ENCODE assay signal across 14 cellular contexts in the genomic region with DNA sequence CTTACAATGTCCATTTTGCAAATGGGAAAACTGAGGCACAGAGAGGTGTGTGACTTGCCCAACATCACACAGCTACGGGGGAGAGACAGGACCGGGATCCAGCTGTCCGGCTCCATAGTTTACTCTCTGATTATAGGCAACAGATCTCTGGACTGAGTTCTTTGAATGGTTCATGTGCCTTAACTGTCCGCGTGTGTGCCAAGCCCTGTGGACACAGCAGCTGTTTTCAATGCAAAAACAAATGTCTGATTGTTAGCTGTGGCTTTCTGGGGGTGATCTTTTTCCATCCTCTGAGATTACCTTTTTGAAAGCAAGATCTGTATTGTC.
A peak's percentile ranks its signal among the peaks of the same experiment; 100 is the strongest.
DNase-seq lines count a peak whose midpoint lies in the region; ATAC-seq, FAIRE-seq and TF ChIP-seq lines count a peak whose summit lies in the region.
"Had no signal": no experiment of that assay in that cellular context is flagged by ENCODE, and none has a peak within 500 bp of the region (broad histone marks: within the 10 kb centered on the region; RNA-seq: fewer than 3 reads in every experiment).

No MANE protein-coding gene starts in this region.

- H3K9me3 ChIP-seq in HepG2 (ENCODE audit: low read length) (no peaks in the 10 kb centered on the region), right lobe of liver (no peaks in the 10 kb centered on the region), gastroesophageal sphincter (no peaks in the 10 kb centered on the region)
- H3K9me3 ChIP-seq: testis had no signal

- no peaks in the 10 kb centered on the region for H4K20me1 ChIP-seq in HepG2 (ENCODE audit: insufficient read depth, low read length)

- CTCF ChIA-PET in HepG2 (lab: Yijun Ruan, JAX; ENCODE audit: low intra/inter-chr PET ratio, low total read pairs) = no interaction called here

- TF ChIP-seq CTCF in HepG2 (CRISPR knock-in tag; IDR thresholded peaks at IDR 0.05) (no peak), right lobe of liver (IDR thresholded peaks at IDR 0.05) (no peak), gastroesophageal sphincter (IDR thresholded peaks at IDR 0.05) (no peak), D721Med (IDR thresholded peaks at IDR 0.05; ENCODE audit: insufficient read depth, missing control alignments) (no peak)

- no peak overlapping the region for H3K27ac ChIP-seq in HepG2 (ENCODE audit: extremely low read length, insufficient read depth, low read length)
- H3K27ac ChIP-seq in right lobe of liver = no peak overlapping the region
- H3K27ac ChIP-seq in gastroesophageal sphincter = peak overlapping the region; percentile 37 to 86 (median 80)
- H3K27ac ChIP-seq in rectal smooth muscle tissue (ENCODE audit: low read depth, low read length) = peak overlapping the region; percentile 81

- DNase-seq in HepG2 (ENCODE audit: low spot score) = no peak
- DNase-seq in right lobe of liver = no peak
- no peak for DNase-seq in D721Med (ENCODE audit: insufficient read length, low spot score)
- no peak for DNase-seq in NCI-H526 (lab: John Stamatoyannopoulos, UW)
- DNase-seq: activated naive CD8-positive, alpha-beta T cell treated with anti-CD3 and anti-CD28 coated beads for 36 hours; cortex of kidney; NCI-H446 treated with DMSO at 0.1 percent for 48 hours had no signal

- no peak overlapping the region for H3K4me2 ChIP-seq in HepG2 (ENCODE audit: low read depth, low read length)

- POLR2A ChIA-PET in HepG2 (lab: Yijun Ruan, JAX) = no interaction called here

- in situ Hi-C loops in HepG2 (cut with HindIII; ENCODE audit: extremely low pct_ligation_motif_present, low pct_unique_long_range_greater_than_20kb) = no loop called here

- FAIRE-seq in HepG2 (lab: Jason Lieb, UNC) = no peak
- no peak for FAIRE-seq in D721Med (lab: Jason Lieb, UNC)
- FAIRE-seq: A204.1, TTC549 had no signal

- intact Hi-C loops in HepG2 (cut with micrococcal nuclease; ENCODE audit: unreplicated experiment) (no loop called here), right lobe of liver (cut with DNase I) (no loop called here)

- H3K9ac ChIP-seq in HepG2 (ENCODE audit: insufficient read depth, low read depth, low read length) (no peak overlapping the region), rectal smooth muscle tissue (ENCODE audit: low read length) (no peak overlapping the region)

- H3K27me3 ChIP-seq in HepG2 (ENCODE audit: control insufficient read depth in 1 of 2, insufficient read depth in 2 of 2, low read length in 2 of 2) (no peaks in the 10 kb centered on the region), right lobe of liver (no peaks in the 10 kb centered on the region), gastroesophageal sphincter (no peaks in the 10 kb centered on the region), rectal smooth muscle tissue (ENCODE audit: control insufficient read depth, insufficient read depth, low read length) (no peaks in the 10 kb centered on the region)
- H3K27me3 ChIP-seq: testis had no signal

- H3K36me3 ChIP-seq in HepG2 (replicated peaks in 1 of 2; ENCODE audit: control insufficient read depth in 1 of 2, insufficient read depth in 2 of 2, low read length in 2 of 2) (peaks cover 20 to 67% of the 10 kb centered on the region in 2 experiments), right lobe of liver (peaks cover 0 to 53% (median 17%) of the 10 kb centered on the region in 4 donors), gastroesophageal sphincter (peaks cover 0 to 62% of the 10 kb centered on the region in 2 donors), rectal smooth muscle tissue (ENCODE audit: control insufficient read depth, insufficient read depth, low read length) (peaks cover 21% of the 10 kb centered on the region)

- no peak overlapping the region for H3K4me3 ChIP-seq in HepG2 (replicated peaks in 1 of 3; ENCODE audit: insufficient read depth in 1 of 3, low read depth in 2 of 3, low read length in 3 of 3)
- no peak overlapping the region for H3K4me3 ChIP-seq in right lobe of liver
- H3K4me3 ChIP-seq in gastroesophageal sphincter = no peak overlapping the region
- peak overlapping the region; percentile 1 for H3K4me3 ChIP-seq in rectal smooth muscle tissue (ENCODE audit: low read length)
- H3K4me3 ChIP-seq: testis had no signal

- H2AFZ ChIP-seq in HepG2 (ENCODE audit: low read length) = no peak overlapping the region

- BruUV-seq in HepG2 (replicated peaks; lab: Mats Ljungman, UMichigan) = no TSS peak

- TF ChIP-seq EP300 in HepG2 (IDR thresholded peaks at IDR 0.05; ENCODE audit: low read depth in 2 of 2, low read length in 2 of 2) (no peak), HepG2 (CRISPR knock-in tag; IDR thresholded peaks at IDR 0.05; ENCODE audit: borderline replicate concordance) (no peak), gastroesophageal sphincter (IDR thresholded peaks at IDR 0.05) (no peak)

- peaks cover 32% of the 10 kb centered on the region for H3K4me1 ChIP-seq in HepG2 (ENCODE audit: insufficient read depth, low read length)
- H3K4me1 ChIP-seq in right lobe of liver = peaks cover 0 to 5% (median 0%) of the 10 kb centered on the region in 4 donors
- H3K4me1 ChIP-seq in gastroesophageal sphincter = peaks cover 16 to 97% (median 69%) of the 10 kb centered on the region in 3 donors
- peaks cover 69% of the 10 kb centered on the region for H3K4me1 ChIP-seq in rectal smooth muscle tissue (ENCODE audit: control insufficient read depth, insufficient read depth, low read length)

- no peak for TF ChIP-seq POLR2A in HepG2 (IDR thresholded peaks at IDR 0.05; ENCODE audit: insufficient read depth in 1 of 2, low read depth in 2 of 2, low read length in 2 of 2)
- TF ChIP-seq POLR2A in right lobe of liver (IDR thresholded peaks at IDR 0.05) = no peak
- no peak for TF ChIP-seq POLR2A in gastroesophageal sphincter (IDR thresholded peaks at IDR 0.05)

- H3K79me2 ChIP-seq in HepG2 (ENCODE audit: insufficient read depth, low read length) = no peaks in the 10 kb centered on the region

- 95% methylated on average over 5 of the region's 5 CpGs for WGBS in HepG2 (ENCODE audit: low lambda C conversion rate)
- WGBS in right lobe of liver (ENCODE audit: insufficient coverage, low coverage, low lambda C conversion rate, missing lambda C conversion rate) = 83% methylated on average over 4 of the region's 5 CpGs
- WGBS in gastroesophageal sphincter (ENCODE audit: low coverage in 1 of 2), 2 donors = 60 to 67% methylated on average over 1 to 5 of the region's 5 CpGs

- TF ChIP-seq RAD21 in HepG2 (CRISPR knock-in tag; IDR thresholded peaks at IDR 0.05) = no peak

- ATAC-seq in HepG2 (no peak), right lobe of liver (no peak), gastroesophageal sphincter (no peak), HG03378 (IDR thresholded peaks at IDR 0.05; ENCODE audit: unreplicated experiment) (no peak), GM21717 (IDR thresholded peaks at IDR 0.05; ENCODE audit: unreplicated experiment) (no peak)

TF ChIP-seq in HepG2, 621 proteins besides CTCF, POLR2A, EP300 and RAD21:
- TF ChIP-seq, protein P1, sequence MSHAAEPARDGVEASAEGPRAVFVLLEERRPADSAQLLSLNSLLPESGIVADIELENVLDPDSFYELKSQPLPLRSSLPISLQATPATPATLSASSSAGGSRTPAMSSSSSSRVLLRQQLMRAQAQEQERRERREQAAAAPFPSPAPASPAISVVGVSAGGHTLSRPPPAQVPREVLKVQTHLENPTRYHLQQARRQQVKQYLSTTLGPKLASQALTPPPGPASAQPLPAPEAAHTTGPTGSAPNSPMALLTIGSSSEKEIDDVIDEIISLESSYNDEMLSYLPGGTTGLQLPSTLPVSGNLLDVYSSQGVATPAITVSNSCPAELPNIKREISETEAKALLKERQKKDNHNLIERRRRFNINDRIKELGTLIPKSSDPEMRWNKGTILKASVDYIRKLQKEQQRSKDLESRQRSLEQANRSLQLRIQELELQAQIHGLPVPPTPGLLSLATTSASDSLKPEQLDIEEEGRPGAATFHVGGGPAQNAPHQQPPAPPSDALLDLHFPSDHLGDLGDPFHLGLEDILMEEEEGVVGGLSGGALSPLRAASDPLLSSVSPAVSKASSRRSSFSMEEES (CRISPR knock-in tag; IDR thresholded peaks at IDR 0.05) = no peak
- TF ChIP-seq PAX8 (CRISPR knock-in tag; IDR thresholded peaks at IDR 0.05; ENCODE audit: borderline replicate concordance) (no peak), CHD2 (IDR thresholded peaks at IDR 0.05; ENCODE audit: low read depth, low read length) (no peak), RBM22 (optimal IDR thresholded peaks at IDR 0.05; ENCODE audit: low read length) (peak; percentile 53)

Comparison
In these comparisons a context has a peak if more than half of its experiments do, and no peak if none do; other contexts are left out.
1. H3K27ac ChIP-seq: peak in gastroesophageal sphincter (4 of 4) and rectal smooth muscle tissue (single experiment); none in HepG2 (single experiment) and right lobe of liver (0 of 3).